In the genomic region with DNA sequence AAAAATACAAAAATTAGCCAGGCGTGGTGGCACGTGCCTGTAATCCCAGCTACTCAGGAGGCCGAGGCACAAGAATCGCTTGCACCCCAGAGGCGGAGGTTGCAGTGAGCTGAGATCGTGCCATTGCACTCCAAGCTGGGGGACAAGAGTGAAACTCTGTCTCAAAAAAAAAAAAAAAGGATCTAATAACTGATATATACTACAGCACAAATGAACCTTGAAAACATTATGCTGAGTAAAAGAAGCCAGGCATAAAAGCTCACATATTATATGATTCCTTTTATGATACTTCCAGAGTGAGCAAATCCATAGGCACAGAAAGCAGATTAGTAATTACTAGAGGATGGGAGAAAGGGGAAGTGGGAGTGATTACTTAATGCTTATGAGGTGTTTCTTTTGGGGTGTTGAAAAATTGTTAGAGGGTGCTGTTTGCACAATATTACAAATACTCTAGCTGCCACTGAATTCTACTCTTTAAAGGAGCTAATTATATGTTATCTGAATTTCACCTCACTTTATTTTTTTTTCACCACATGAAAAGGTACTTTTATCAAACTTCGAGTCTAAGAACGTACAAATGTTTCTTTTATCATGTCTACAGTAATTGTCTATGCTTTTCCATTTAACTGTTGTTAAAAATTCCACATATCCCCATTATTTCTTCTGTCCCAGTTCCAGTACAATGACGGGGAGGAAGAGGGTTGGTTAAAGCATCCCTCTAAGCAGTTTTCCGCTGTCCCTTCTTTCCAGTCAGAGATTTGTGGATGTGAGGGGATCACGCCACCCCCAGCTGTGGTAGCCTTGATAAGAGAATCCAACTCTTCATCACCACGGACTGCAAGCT, we compare ENCODE assay signal across 1 cellular context.
TF ChIP-seq lines count a peak whose summit lies in the region.

No MANE protein-coding gene starts in this region.

TF ChIP-seq in IMR-90, 13 proteins besides CTCF, POLR2A, EP300 and RAD21 (continued from another document):
- TF ChIP-seq, protein P1, sequence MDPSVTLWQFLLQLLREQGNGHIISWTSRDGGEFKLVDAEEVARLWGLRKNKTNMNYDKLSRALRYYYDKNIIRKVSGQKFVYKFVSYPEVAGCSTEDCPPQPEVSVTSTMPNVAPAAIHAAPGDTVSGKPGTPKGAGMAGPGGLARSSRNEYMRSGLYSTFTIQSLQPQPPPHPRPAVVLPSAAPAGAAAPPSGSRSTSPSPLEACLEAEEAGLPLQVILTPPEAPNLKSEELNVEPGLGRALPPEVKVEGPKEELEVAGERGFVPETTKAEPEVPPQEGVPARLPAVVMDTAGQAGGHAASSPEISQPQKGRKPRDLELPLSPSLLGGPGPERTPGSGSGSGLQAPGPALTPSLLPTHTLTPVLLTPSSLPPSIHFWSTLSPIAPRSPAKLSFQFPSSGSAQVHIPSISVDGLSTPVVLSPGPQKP (IDR thresholded peaks at IDR 0.05; ENCODE audit: borderline replicate concordance, low read depth, low read length): no peak
- no peak for TF ChIP-seq MXI1 (IDR thresholded peaks at IDR 0.05; ENCODE audit: borderline replicate concordance, low read depth, low read length)
- TF ChIP-seq FOS (IDR thresholded peaks at IDR 0.05; ENCODE audit: low read depth, low read length): no peak
- no peak for TF ChIP-seq MAFK (IDR thresholded peaks at IDR 0.05; ENCODE audit: low read depth, low read length)
- TF ChIP-seq, protein P2, sequence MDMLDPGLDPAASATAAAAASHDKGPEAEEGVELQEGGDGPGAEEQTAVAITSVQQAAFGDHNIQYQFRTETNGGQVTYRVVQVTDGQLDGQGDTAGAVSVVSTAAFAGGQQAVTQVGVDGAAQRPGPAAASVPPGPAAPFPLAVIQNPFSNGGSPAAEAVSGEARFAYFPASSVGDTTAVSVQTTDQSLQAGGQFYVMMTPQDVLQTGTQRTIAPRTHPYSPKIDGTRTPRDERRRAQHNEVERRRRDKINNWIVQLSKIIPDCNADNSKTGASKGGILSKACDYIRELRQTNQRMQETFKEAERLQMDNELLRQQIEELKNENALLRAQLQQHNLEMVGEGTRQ (IDR thresholded peaks at IDR 0.05; ENCODE audit: low read depth, low read length): no peak
- no peak for TF ChIP-seq NFE2L2 (IDR thresholded peaks at IDR 0.05; ENCODE audit: low read depth, low read length)
- no peak for TF ChIP-seq RFX5 (IDR thresholded peaks at IDR 0.05; ENCODE audit: low read depth, low read length)
- no peak for TF ChIP-seq CEBPB (IDR thresholded peaks at IDR 0.05; ENCODE audit: low read depth, low read length)
- no peak for TF ChIP-seq MAZ (IDR thresholded peaks at IDR 0.05; ENCODE audit: borderline replicate concordance, low read depth, low read length)
